Comparison of ENCODE assay signal across 8 cellular contexts in the genomic region with DNA sequence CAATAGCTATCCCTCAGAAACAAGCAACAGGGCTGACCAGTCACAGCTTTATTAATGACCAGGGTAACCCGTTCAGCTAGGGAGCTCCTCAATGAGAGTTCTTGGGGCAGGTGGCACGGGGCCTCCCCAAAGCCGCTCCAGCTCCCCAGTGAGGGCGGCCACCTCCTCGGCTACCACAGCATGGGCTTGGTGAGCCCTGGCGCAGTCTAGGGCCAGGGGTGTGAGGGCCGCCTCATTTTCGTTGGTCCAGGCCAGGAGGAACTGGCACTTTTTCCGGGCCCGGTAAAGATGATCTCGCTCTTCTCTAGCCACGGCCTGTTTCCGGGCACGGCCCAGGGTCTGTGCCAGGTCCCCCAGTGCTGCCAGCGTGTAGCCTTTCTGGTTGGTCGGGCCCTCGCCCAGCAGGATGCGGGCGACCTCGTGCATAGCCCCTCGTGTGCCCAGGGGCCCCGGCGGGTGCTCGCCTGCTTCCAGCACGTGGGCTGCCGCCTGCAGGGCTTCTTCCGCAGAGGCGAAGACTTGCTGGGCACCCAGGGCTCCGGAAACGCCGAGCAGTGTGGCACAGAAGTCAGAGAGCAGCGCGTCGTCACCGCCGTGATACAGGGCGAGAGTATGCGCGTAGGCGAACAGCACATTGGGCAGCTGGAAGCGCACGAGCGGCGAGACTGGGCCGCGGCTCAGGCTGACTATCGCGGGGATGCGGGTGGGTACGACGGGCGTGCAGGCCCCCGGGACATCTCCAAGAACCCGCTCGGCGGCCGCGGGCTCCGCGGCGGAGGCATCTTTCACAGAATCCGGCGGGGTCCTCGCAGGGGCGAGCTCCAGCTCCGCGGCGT. TPM values are rescaled to one million over a fixed set of nuclear protein-coding genes. Genes with fewer than 3 reads are reported as not detected.
DNase-seq lines count a peak whose midpoint lies in the region; ATAC-seq and TF ChIP-seq lines count a peak whose summit lies in the region.

No MANE protein-coding gene starts in this region.

- no peak for TF ChIP-seq CTCF in C4-2B (conservative IDR thresholded peaks at IDR 0.05)
- TF ChIP-seq CTCF in VCaP (conservative IDR thresholded peaks at IDR 0.05) = no peak
- TF ChIP-seq CTCF in choroid plexus epithelial cell (conservative IDR thresholded peaks at IDR 0.05; ENCODE audit: low read depth, low read length) = no peak
- TF ChIP-seq CTCF in GM20000 (IDR thresholded peaks at IDR 0.05; ENCODE audit: extremely low read depth, missing control alignments) = no peak

- no peaks in the 10 kb centered on the region for H3K9me3 ChIP-seq in mesenchymal stem cell (ENCODE audit: control insufficient read depth, low read length)

- H3K4me2 ChIP-seq in mesenchymal stem cell (ENCODE audit: low read length, poor library complexity, severe bottlenecking) = peak overlapping the region; percentile 79

- H3K4me1 ChIP-seq in mesenchymal stem cell (ENCODE audit: control insufficient read depth, insufficient read depth, low read depth, low read length) = peaks cover 41% of the 10 kb centered on the region

- H3K4me3 ChIP-seq in choroid plexus epithelial cell (ENCODE audit: low read depth, low read length) (peak overlapping the region; percentile 94), mesenchymal stem cell (ENCODE audit: insufficient read depth in 1 of 2, low read depth in 1 of 2, low read length in 2 of 2) (peak overlapping the region; percentile 86 to 96)

- H2BK15ac ChIP-seq in mesenchymal stem cell (ENCODE audit: low read depth, poor library complexity, severe bottlenecking) = no peak overlapping the region

- peak overlapping the region; percentile 16 for H2AK5ac ChIP-seq in mesenchymal stem cell (ENCODE audit: low read length, severe bottlenecking)

- peak overlapping the region; percentile 83 for H4K91ac ChIP-seq in mesenchymal stem cell (ENCODE audit: low read length)

- no peak overlapping the region for H2BK12ac ChIP-seq in mesenchymal stem cell (ENCODE audit: low read length in 2 of 2)

- peak; percentile 2 for ATAC-seq in HG03432 (IDR thresholded peaks at IDR 0.05; ENCODE audit: unreplicated experiment)

- H3K27me3 ChIP-seq in mesenchymal stem cell (ENCODE audit: control insufficient read depth in 1 of 2, insufficient read depth in 1 of 2, low read length in 2 of 2) = no peaks in the 10 kb centered on the region

- no peak overlapping the region for H2BK120ac ChIP-seq in mesenchymal stem cell (ENCODE audit: low read depth, low read length)

- H3K18ac ChIP-seq in mesenchymal stem cell (ENCODE audit: low read depth in 1 of 2, low read length in 2 of 2) = peak overlapping the region in 1 of 2 experiments; percentile 41

- H3K27ac ChIP-seq in C4-2B (peak overlapping the region; percentile 98), VCaP (peak overlapping the region; percentile 100), mesenchymal stem cell (ENCODE audit: low read length, poor library complexity, severe bottlenecking) (peak overlapping the region; percentile 6)

- H2AFZ ChIP-seq in mesenchymal stem cell (ENCODE audit: low read depth, low read length) = no peak overlapping the region

- peak overlapping the region; percentile 35 for H2BK5ac ChIP-seq in mesenchymal stem cell (ENCODE audit: low read depth, low read length, poor library complexity, severe bottlenecking)

- no peak overlapping the region for H3K14ac ChIP-seq in mesenchymal stem cell (ENCODE audit: low read length in 2 of 2)

- H4K8ac ChIP-seq in mesenchymal stem cell (ENCODE audit: low read length) = peak overlapping the region; percentile 89

- H3K9ac ChIP-seq in mesenchymal stem cell (ENCODE audit: low read length) = peak overlapping the region; percentile 98

- DNase-seq in choroid plexus epithelial cell (ENCODE audit: low read depth) (peak; percentile 65), mesenchymal stem cell (peak; percentile 64), HPDE6-E6E7 (ENCODE audit: extremely low spot score) (no peak), GM20000 (ENCODE audit: low spot score) (no peak)
- DNase-seq in stimulated activated naive CD4-positive, alpha-beta T cell treated with Interleukin-2 at 50 U/mL for 16 hours (lab: John Stamatoyannopoulos, UW) = peak; percentile 72

- no peak overlapping the region for H3K23ac ChIP-seq in mesenchymal stem cell (ENCODE audit: low read length in 2 of 2)

- 36% methylated on average over 68 of the region's 68 CpGs for WGBS in mesenchymal stem cell

- peaks cover 50 to 53% of the 10 kb centered on the region in 2 experiments for H3K36me3 ChIP-seq in mesenchymal stem cell (ENCODE audit: control insufficient read depth in 1 of 2, insufficient read depth in 2 of 2, low read depth in 1 of 2, low read length in 2 of 2)

- peaks cover 27% of the 10 kb centered on the region for H3K79me1 ChIP-seq in mesenchymal stem cell (replicated peaks; ENCODE audit: low read length, poor library complexity, severe bottlenecking)

- H3K4ac ChIP-seq in mesenchymal stem cell (ENCODE audit: low read depth in 1 of 2, low read length in 2 of 2) = peak overlapping the region; percentile 81 to 83

RNA-seq across cellular contexts. Expression of gene ZNHIT2, which starts 0.9 kb away (rescaled TPM):
- polyA plus RNA-seq in mesenchymal stem cell (2013, experiment 1 of 2) = 5.1 TPM
- 5.0 TPM for polyA plus RNA-seq in mesenchymal stem cell (2013, experiment 2 of 2)

RNA-seq across cellular contexts. Expression of gene TM7SF2, which starts 4.9 kb away (rescaled TPM):
- polyA plus RNA-seq in mesenchymal stem cell (2013, experiment 1 of 2) = 37.6 TPM
- polyA plus RNA-seq in mesenchymal stem cell (2013, experiment 2 of 2) = 37.2 TPM

RNA-seq across cellular contexts. Expression of gene FAU, which starts 5.3 kb away (rescaled TPM):
- 1,069 TPM for polyA plus RNA-seq in mesenchymal stem cell (2013, experiment 1 of 2)
- polyA plus RNA-seq in mesenchymal stem cell (2013, experiment 2 of 2) = 1,068 TPM

RNA-seq across cellular contexts. Expression of gene MRPL49, which starts 5.5 kb away (rescaled TPM):
- polyA plus RNA-seq in mesenchymal stem cell (2013, experiment 1 of 2) = 34.0 TPM
- 33.7 TPM for polyA plus RNA-seq in mesenchymal stem cell (2013, experiment 2 of 2)

RNA-seq across cellular contexts. Expression of gene SYVN1, which starts 17.7 kb away (rescaled TPM):
- polyA plus RNA-seq in mesenchymal stem cell (2013, experiment 1 of 2) = 33.9 TPM
- polyA plus RNA-seq in mesenchymal stem cell (2013, experiment 2 of 2) = 33.2 TPM

Comparison
In these comparisons a context has a peak if more than half of its experiments do, and no peak if none do; other contexts are left out.
1. H3K27ac ChIP-seq: peak in every context shown above with its lines; median percentile 100 in VCaP; 98 in C4-2B; 6 in mesenchymal stem cell.
2. DNase-seq: peak in choroid plexus epithelial cell (single experiment), mesenchymal stem cell (single experiment) and stimulated activated naive CD4-positive, alpha-beta T cell treated with Interleukin-2 at 50 U/mL for 16 hours (single experiment); none in HPDE6-E6E7 (single experiment) and GM20000 (single experiment).